In genomic region chr18:9913526-9914333, GRCh38 we compare ENCODE assay signal across 8 cellular contexts.
DNase-seq lines count a peak whose midpoint lies in the region; ATAC-seq and TF ChIP-seq lines count a peak whose summit lies in the region.

Gene VAPA (plus strand): TSS chr18:9914016. CDS start chr18:9914257, 241 bp downstream.

- H3K9me3 Mint-ChIP-seq in central memory CD8-positive, alpha-beta T cell, result no peaks in the 10 kb centered on the region

- H3K4me1 Mint-ChIP-seq in central memory CD8-positive, alpha-beta T cell, result peaks cover 18% of the 10 kb centered on the region

- peak; percentile 90 for TF ChIP-seq POLR2A in GM19099 (IDR thresholded peaks at IDR 0.05; ENCODE audit: extremely low read depth, insufficient read length, low read depth)

- peak; percentile 88 to 93 for DNase-seq in AML-193 (lab: John Stamatoyannopoulos, UW)
- peak; percentile 88 for DNase-seq in NCI-H446 treated with DMSO at 0.1 percent for 48 hours (lab: John Stamatoyannopoulos, UW)
- DNase-seq in central memory CD8-positive, alpha-beta T cell (ENCODE audit: low spot score in 2 of 2), result peak; percentile 89
- peak; percentile 96 for DNase-seq in iris pigment epithelial cell (ENCODE audit: low read depth)
- peak; percentile 83 to 84 for DNase-seq in stimulated activated CD4-positive, alpha-beta T cell treated with anti-CD3 and anti-CD28 coated beads, Interleukin-12 subunit alpha, Interleukin-12 subunit beta, amount 100 ng/mL, for 24 hours (ENCODE audit: low read depth in 2 of 2)

- peak; percentile 91 for ATAC-seq in HG03378 (IDR thresholded peaks at IDR 0.05; ENCODE audit: unreplicated experiment)
- peak; percentile 84 to 87 for ATAC-seq in activated CD4-positive, CD25-positive, alpha-beta regulatory T cell treated with anti-CD3 and anti-CD28 coated beads, Interleukin-2, amount 50 U/mL, for 24 hours
- peak; percentile 80 for ATAC-seq in central memory CD8-positive, alpha-beta T cell (replicated peaks; ENCODE audit: extremely low read depth, poor library complexity, severe bottlenecking)

- H3K27ac Mint-ChIP-seq in central memory CD8-positive, alpha-beta T cell (ENCODE audit: low read depth), result peak within 1 kb of the TSS; percentile 89

- H3K4me3 Mint-ChIP-seq in central memory CD8-positive, alpha-beta T cell, result peak within 1 kb of the TSS; percentile 82

- peaks cover 7% of the 10 kb centered on the region for H3K36me3 Mint-ChIP-seq in central memory CD8-positive, alpha-beta T cell (ENCODE audit: insufficient read depth)

- H3K27me3 Mint-ChIP-seq in central memory CD8-positive, alpha-beta T cell, result peaks cover 14% of the 10 kb centered on the region

Comparison
In these comparisons a context has a peak if more than half of its experiments do, and no peak if none do; other contexts are left out.
1. Peak in every context shown above with its lines: DNase-seq and ATAC-seq.